ENCODE assay signal across 15 cellular contexts in the genomic region with DNA sequence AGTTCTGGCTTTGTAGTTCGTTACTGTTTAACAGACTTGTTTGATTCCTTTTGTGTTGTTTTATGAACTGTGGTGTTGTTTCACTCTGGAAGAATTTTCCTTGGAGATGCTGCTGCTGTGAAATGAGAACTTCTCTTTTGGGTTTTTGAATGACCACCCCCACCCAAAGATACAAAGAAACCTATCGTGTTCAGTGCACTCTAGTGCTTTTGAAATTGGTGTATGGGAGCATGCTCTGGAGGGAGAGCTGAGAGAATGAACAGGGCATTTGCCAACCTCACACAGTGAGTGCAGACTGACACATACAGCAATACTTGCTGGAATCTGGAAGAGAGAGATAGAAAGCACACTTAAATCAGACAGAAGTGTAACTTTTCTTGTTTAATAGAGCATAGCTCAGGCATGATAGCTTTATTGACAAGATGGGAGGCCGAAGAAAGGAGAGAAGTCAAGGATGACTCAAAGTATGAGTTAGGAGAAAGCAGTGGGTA.
DNase-seq lines count a peak whose midpoint lies in the region; ATAC-seq, FAIRE-seq and TF ChIP-seq lines count a peak whose summit lies in the region.
"Had no signal": no experiment of that assay in that cellular context is flagged by ENCODE, and none has a peak within 500 bp of the region (broad histone marks: within the 10 kb centered on the region; RNA-seq: fewer than 3 reads in every experiment).

No MANE protein-coding gene starts in this region.

- H2AFZ ChIP-seq in fibroblast of lung (ENCODE audit: low read length) = no peak overlapping the region

- TF ChIP-seq CTCF in fibroblast of lung (conservative IDR thresholded peaks at IDR 0.05 in 1 of 2, IDR thresholded peaks at IDR 0.05 in 1 of 2; ENCODE audit: low read depth in 1 of 2, low read length in 2 of 2) (no peak), sigmoid colon (IDR thresholded peaks at IDR 0.05) (no peak)

- H3K4me2 ChIP-seq in fibroblast of lung (ENCODE audit: extremely low read depth, insufficient read depth, low read length) = peak overlapping the region; percentile 46

- no peaks in the 10 kb centered on the region for H3K36me3 ChIP-seq in fibroblast of lung (ENCODE audit: control insufficient read depth, insufficient read depth, low read length)
- no peaks in the 10 kb centered on the region for H3K36me3 ChIP-seq in sigmoid colon
- H3K36me3 ChIP-seq: neutrophil had no signal

- H3K4me3 ChIP-seq in fibroblast of lung (replicated peaks in 1 of 4; ENCODE audit: control extremely low read depth in 1 of 4, insufficient read depth in 1 of 4, low read depth in 3 of 4, low read length in 4 of 4) (no peak overlapping the region), sigmoid colon (peak overlapping the region in 1 of 4 donors; percentile 7)

- H3K79me2 ChIP-seq in fibroblast of lung (ENCODE audit: control insufficient read depth, insufficient read depth, low read length) = no peaks in the 10 kb centered on the region

- ATAC-seq in GM18907 (IDR thresholded peaks at IDR 0.05; ENCODE audit: unreplicated experiment) (no peak), GM21619 (IDR thresholded peaks at IDR 0.05; ENCODE audit: unreplicated experiment) (no peak)
- ATAC-seq: stimulated activated effector memory CD8-positive, alpha-beta T cell treated with anti-CD3 and anti-CD28 coated beads, Interleukin-12 subunit alpha, Interleukin-12 subunit beta, amount 100 ng/mL, for 72 hours had no signal

- H3K27me3 ChIP-seq in fibroblast of lung (ENCODE audit: control insufficient read depth, insufficient read depth, low read length) (no peaks in the 10 kb centered on the region), sigmoid colon (no peaks in the 10 kb centered on the region)
- H3K27me3 ChIP-seq: neutrophil had no signal

- intact Hi-C loops in sigmoid colon (cut with DNase I) = loop anchor here (5.0 to 10.0 kb wide), 2 partner anchors 219 to 292 kb away; partner anchors contain the start of gene SOX4

- no peak for TF ChIP-seq EP300 in sigmoid colon (IDR thresholded peaks at IDR 0.05)

- H4K20me1 ChIP-seq in fibroblast of lung (ENCODE audit: control insufficient read depth, extremely low read depth, insufficient read depth, low read length) = no peaks in the 10 kb centered on the region

- H3K4me1 ChIP-seq in fibroblast of lung (ENCODE audit: control insufficient read depth, extremely low read depth, insufficient read depth, low read length) = peaks cover 21% of the 10 kb centered on the region
- peaks cover 0 to 39% (median 34%) of the 10 kb centered on the region in 4 donors for H3K4me1 ChIP-seq in sigmoid colon

- TF ChIP-seq POLR2A in sigmoid colon (IDR thresholded peaks at IDR 0.05) = no peak

- H3K9me3 ChIP-seq in fibroblast of lung (ENCODE audit: control insufficient read depth, insufficient read depth, low read depth, low read length) (no peaks in the 10 kb centered on the region), sigmoid colon (no peaks in the 10 kb centered on the region)
- H3K9me3 ChIP-seq: neutrophil had no signal

- FAIRE-seq in RCC 7860 (lab: Jason Lieb, UNC) = peak; percentile 97

- 40 to 64% methylated on average over 3 of the region's 3 CpGs for WGBS in sigmoid colon, 2 donors

- H3K27ac ChIP-seq in fibroblast of lung (ENCODE audit: insufficient read depth, low read length) (no peak overlapping the region), sigmoid colon (peak overlapping the region; percentile 60 to 79 (median 74))
- H3K27ac ChIP-seq: neutrophil had no signal

- H3K9ac ChIP-seq in fibroblast of lung (ENCODE audit: insufficient read depth, low read length) = no peak overlapping the region

- peak; percentile 13 for DNase-seq in Daoy (ENCODE audit: low read depth)
- DNase-seq in RCC 7860 (ENCODE audit: low spot score) = peak; percentile 86
- peak; percentile 19 to 76 for DNase-seq in fibroblast of lung (ENCODE audit: low read depth in 2 of 2)
- no peak for DNase-seq in sigmoid colon
- no peak for DNase-seq in stimulated activated CD4-positive, alpha-beta T cell treated with anti-CD3 and anti-CD28 coated beads, Interleukin-12 subunit alpha, Interleukin-12 subunit beta, amount 100 ng/mL, for 4 hours
- DNase-seq in NCI-H2196 treated with DMSO at 0.1 percent for 48 hours (lab: John Stamatoyannopoulos, UW; ENCODE audit: unreplicated experiment) = no peak
- DNase-seq: activated CD4-positive, alpha-beta T cell treated with anti-CD3 and anti-CD28 coated beads for 4 hours; central memory CD4-positive, alpha-beta T cell; left cardiac atrium; NCI-H1105 treated with DMSO at 0.1 percent for 48 hours; stimulated activated CD4-positive, alpha-beta T cell treated with anti-CD3 and anti-CD28 coated beads, Interleukin-1b, Interleukin-23, amount 100 ng/mL, for 48 hours had no signal

Comparison
In these comparisons a context has a peak if more than half of its experiments do, and no peak if none do; other contexts are left out.
1. DNase-seq: peak in Daoy (single experiment), RCC 7860 (single experiment) and fibroblast of lung (2 of 2); none in sigmoid colon (single experiment), stimulated activated CD4-positive, alpha-beta T cell treated with anti-CD3 and anti-CD28 coated beads, Interleukin-12 subunit alpha, Interleukin-12 subunit beta, amount 100 ng/mL, for 4 hours (single experiment) and NCI-H2196 treated with DMSO at 0.1 percent for 48 hours (single experiment).